ENCODE assay signal across 8 cellular contexts in genomic region chr2:196268538-196269338, GRCh38.
A peak's percentile ranks its signal among the peaks of the same experiment; 100 is the strongest.
DNase-seq lines count a peak whose midpoint lies in the region; ATAC-seq and TF ChIP-seq lines count a peak whose summit lies in the region.

No MANE protein-coding gene starts in this region.

- H3K36me3 Mint-ChIP-seq in activated T-cell treated with anti-CD3 and anti-CD28 coated beads, Interleukin-2, amount 50 U/mL, for 72 hours (ENCODE audit: insufficient read depth in 2 of 2), result peaks cover 0 to 2% of the 10 kb centered on the region in 2 donors

- peak in 1 of 2 donors; percentile 30 for DNase-seq in activated T-cell treated with anti-CD3 and anti-CD28 coated beads, Interleukin-2, amount 50 U/mL, for 72 hours
- DNase-seq in mesendoderm (peak; percentile 82), NCI-H1105 (lab: John Stamatoyannopoulos, UW) (no peak), GOT3 (lab: John Stamatoyannopoulos, UW) (no peak), GM19238 (ENCODE audit: insufficient read length, low spot score) (no peak)

- ATAC-seq in GM18505 (IDR thresholded peaks at IDR 0.05; ENCODE audit: unreplicated experiment) (peak; percentile 42), HG03460 (IDR thresholded peaks at IDR 0.05; ENCODE audit: unreplicated experiment) (peak; percentile 50), HG02973 (IDR thresholded peaks at IDR 0.05; ENCODE audit: unreplicated experiment) (no peak)
- peak; percentile 49 to 56 for ATAC-seq in activated T-cell treated with anti-CD3 and anti-CD28 coated beads, Interleukin-2, amount 50 U/mL, for 72 hours (replicated peaks in 1 of 2)

- no peak overlapping the region for H3K4ac ChIP-seq in mesendoderm (ENCODE audit: low read depth, low read length)

- H3K4me3 ChIP-seq in mesendoderm (ENCODE audit: low read length), result no peak overlapping the region

- no peaks in the 10 kb centered on the region for H3K79me2 ChIP-seq in mesendoderm (ENCODE audit: control insufficient read depth, insufficient read depth, low read length)

- no peaks in the 10 kb centered on the region for H3K9me3 Mint-ChIP-seq in activated T-cell treated with anti-CD3 and anti-CD28 coated beads, Interleukin-2, amount 50 U/mL, for 72 hours

- no peak overlapping the region for H2BK5ac ChIP-seq in mesendoderm (ENCODE audit: low read length)

- H3K27ac Mint-ChIP-seq in activated T-cell treated with anti-CD3 and anti-CD28 coated beads, Interleukin-2, amount 50 U/mL, for 72 hours, result peak overlapping the region; percentile 92

- peak overlapping the region; percentile 57 to 79 for H3K4me3 Mint-ChIP-seq in activated T-cell treated with anti-CD3 and anti-CD28 coated beads, Interleukin-2, amount 50 U/mL, for 72 hours

- H3K9ac ChIP-seq in mesendoderm (ENCODE audit: low read length), result no peak overlapping the region

- peaks cover 67% of the 10 kb centered on the region for H3K4me1 Mint-ChIP-seq in activated T-cell treated with anti-CD3 and anti-CD28 coated beads, Interleukin-2, amount 50 U/mL, for 72 hours (ENCODE audit: low read depth)

- H3K36me3 ChIP-seq in mesendoderm (ENCODE audit: control insufficient read depth, insufficient read depth, low read length), result no peaks in the 10 kb centered on the region

- TF ChIP-seq POLR2A in GM18505 (IDR thresholded peaks at IDR 0.05; ENCODE audit: borderline replicate concordance, extremely low read depth, insufficient read depth, insufficient read length), result no peak

- H2AK5ac ChIP-seq in mesendoderm (ENCODE audit: low read length), result no peak overlapping the region

- H3K27me3 Mint-ChIP-seq in activated T-cell treated with anti-CD3 and anti-CD28 coated beads, Interleukin-2, amount 50 U/mL, for 72 hours (ENCODE audit: low read depth), result no peaks in the 10 kb centered on the region

- H3K56ac ChIP-seq in mesendoderm (ENCODE audit: low read length), result no peak overlapping the region

- no peak overlapping the region for H3K27ac ChIP-seq in mesendoderm (ENCODE audit: low read depth, low read length)

- no peak overlapping the region for H3K23ac ChIP-seq in mesendoderm (ENCODE audit: low read length)

- H2BK120ac ChIP-seq in mesendoderm (ENCODE audit: low read depth, low read length), result no peak overlapping the region

- H4K5ac ChIP-seq in mesendoderm (ENCODE audit: low read length), result no peak overlapping the region

- no peaks in the 10 kb centered on the region for H3K79me1 ChIP-seq in mesendoderm (ENCODE audit: low read length)

- H3K27me3 ChIP-seq in mesendoderm (ENCODE audit: insufficient read depth, low read length, poor library complexity), result no peaks in the 10 kb centered on the region

- H3K4me1 ChIP-seq in mesendoderm (ENCODE audit: control insufficient read depth, low read depth, low read length), result no peaks in the 10 kb centered on the region

- H4K8ac ChIP-seq in mesendoderm (ENCODE audit: low read depth, low read length), result no peak overlapping the region

- no peak overlapping the region for H3K18ac ChIP-seq in mesendoderm (ENCODE audit: low read length)

- no CpG with 5 or more reads among the region's 8 CpGs for WGBS in mesendoderm (ENCODE audit: extremely low coverage, insufficient coverage, low lambda C conversion rate)

- no peak overlapping the region for H3K4me2 ChIP-seq in mesendoderm (ENCODE audit: low read length)

- H2BK15ac ChIP-seq in mesendoderm (replicated peaks; ENCODE audit: low read depth), result no peak overlapping the region
